14 cellular contexts compared by ENCODE assay signal in the genomic region with DNA sequence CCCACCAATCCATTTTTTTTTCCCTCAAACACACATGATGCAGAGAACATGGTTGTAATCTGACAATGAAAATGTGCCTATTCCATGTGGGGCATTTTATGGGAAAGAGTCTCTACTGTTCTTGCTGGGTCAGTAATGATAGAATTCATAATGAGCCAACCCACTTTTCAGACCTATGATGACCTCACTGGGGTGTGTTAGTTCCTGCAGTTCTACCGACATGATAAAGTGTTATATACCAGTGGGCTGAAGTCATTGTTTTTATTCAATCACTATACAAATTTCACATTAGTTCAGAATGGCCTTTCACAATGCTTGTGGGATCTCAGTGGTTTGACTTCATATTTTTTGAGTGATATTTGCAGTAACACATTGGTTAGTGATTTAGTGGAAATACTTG. TPM values are rescaled to one million over a fixed set of nuclear protein-coding genes. Genes with fewer than 3 reads are reported as not detected.
A peak's percentile ranks its signal among the peaks of the same experiment; 100 is the strongest.
DNase-seq lines count a peak whose midpoint lies in the region; ATAC-seq, FAIRE-seq and TF ChIP-seq lines count a peak whose summit lies in the region.
"Had no signal": no experiment of that assay in that cellular context is flagged by ENCODE, and none has a peak within 500 bp of the region (broad histone marks: within the 10 kb centered on the region; RNA-seq: fewer than 3 reads in every experiment).

No MANE protein-coding gene starts in this region.

- no peaks in the 10 kb centered on the region for H3K9me3 ChIP-seq in heart right ventricle
- H3K9me3 ChIP-seq in right atrium auricular region = no peaks in the 10 kb centered on the region
- no peaks in the 10 kb centered on the region for H3K9me3 ChIP-seq in left ventricle myocardium inferior (replicated peaks)
- H3K9me3 ChIP-seq: testis had no signal

- H3K36me3 ChIP-seq in heart right ventricle (no peaks in the 10 kb centered on the region), right atrium auricular region (no peaks in the 10 kb centered on the region), left ventricle myocardium inferior (no peaks in the 10 kb centered on the region)

- peak in 5 of 8 donors; percentile 29 to 76 (median 50) for ATAC-seq in heart right ventricle
- no peak for ATAC-seq in HG02678 (IDR thresholded peaks at IDR 0.05; ENCODE audit: unreplicated experiment)

- WGBS in heart right ventricle, 2 donors = 18 to 46% methylated on average over 1 of the region's 1 CpG

- peak overlapping the region in 2 of 10 donors; percentile 17 to 48 for H3K27ac ChIP-seq in heart right ventricle
- H3K27ac ChIP-seq in right atrium auricular region = no peak overlapping the region
- peak overlapping the region; percentile 25 for H3K27ac ChIP-seq in left ventricle myocardium inferior (replicated peaks)
- H3K27ac ChIP-seq: testis had no signal

- intact Hi-C loops in heart right ventricle (cut with DNase I) = loop anchor here in 1 of 10 donors (5.0 kb wide), 1 partner anchor 49 kb away; the partner anchor contains the start of gene PPFIBP1
- intact Hi-C loops in left ventricle myocardium inferior (cut with micrococcal nuclease) = loop anchor here (10.0 kb wide), 1 partner anchor 47 kb away; the partner anchor contains the start of gene PPFIBP1

- DNase-seq in heart right ventricle (no peak), right atrium auricular region (ENCODE audit: low spot score) (no peak), amniotic stem cell (lab: John Stamatoyannopoulos, UW) (peak; percentile 31), left ventricle myocardium inferior (no peak), urothelium cell line (ENCODE audit: low spot score) (peak; percentile 20), NCI-H1048 (lab: John Stamatoyannopoulos, UW) (no peak), islet precursor cell (no peak)
- DNase-seq: activated CD8-positive, alpha-beta memory T cell treated with anti-CD3 and anti-CD28 coated beads, Interleukin-2, amount 50 U/mL, for 48 hours; aorta; foreskin melanocyte; NCI-H2107; posterior cingulate gyrus; testis had no signal

- TF ChIP-seq CTCF in heart right ventricle (IDR thresholded peaks at IDR 0.05) (no peak), right atrium auricular region (IDR thresholded peaks at IDR 0.05) (no peak), left ventricle myocardium inferior (IDR thresholded peaks at IDR 0.05; ENCODE audit: borderline replicate concordance) (no peak)

- no peaks in the 10 kb centered on the region for H3K27me3 ChIP-seq in heart right ventricle
- H3K27me3 ChIP-seq in right atrium auricular region = no peaks in the 10 kb centered on the region
- H3K27me3 ChIP-seq in left ventricle myocardium inferior (ENCODE audit: low read depth) = no peaks in the 10 kb centered on the region
- H3K27me3 ChIP-seq: testis had no signal

- H3K4me1 ChIP-seq in heart right ventricle (peaks cover 3 to 90% (median 68%) of the 10 kb centered on the region in 9 donors), right atrium auricular region (peaks cover 0 to 16% of the 10 kb centered on the region in 2 donors), left ventricle myocardium inferior (peaks cover 90% of the 10 kb centered on the region)

- H3K4me3 ChIP-seq in heart right ventricle = no peak overlapping the region
- H3K4me3 ChIP-seq in right atrium auricular region = no peak overlapping the region
- no peak overlapping the region for H3K4me3 ChIP-seq in left ventricle myocardium inferior
- H3K4me3 ChIP-seq: testis had no signal

- FAIRE-seq in urothelium cell line (lab: Jason Lieb, UNC) = peak; percentile 9

RNA-seq across cellular contexts. Expression of gene PPFIBP1, which starts 47.5 kb away (rescaled TPM):
- total RNA-seq in heart right ventricle = 100 to 1,000 TPM; 233 to 450 (median 325) TPM
- polyA plus RNA-seq in heart right ventricle = 10 to 100 TPM; 22.9 to 64.7 TPM
- total RNA-seq in right atrium auricular region = 10 to 100 TPM; 65.2 to 66.0 TPM
- 258 TPM for total RNA-seq in left ventricle myocardium inferior

Comparison
In these comparisons a context has a peak if more than half of its experiments do, and no peak if none do; other contexts are left out.
1. DNase-seq: peak in amniotic stem cell (single experiment) and urothelium cell line (single experiment); none in heart right ventricle (0 of 2), right atrium auricular region (single experiment), left ventricle myocardium inferior (single experiment), NCI-H1048 (single experiment) and islet precursor cell (single experiment).